Comparison of ENCODE assay signal across 30 cellular contexts in the genomic region with DNA sequence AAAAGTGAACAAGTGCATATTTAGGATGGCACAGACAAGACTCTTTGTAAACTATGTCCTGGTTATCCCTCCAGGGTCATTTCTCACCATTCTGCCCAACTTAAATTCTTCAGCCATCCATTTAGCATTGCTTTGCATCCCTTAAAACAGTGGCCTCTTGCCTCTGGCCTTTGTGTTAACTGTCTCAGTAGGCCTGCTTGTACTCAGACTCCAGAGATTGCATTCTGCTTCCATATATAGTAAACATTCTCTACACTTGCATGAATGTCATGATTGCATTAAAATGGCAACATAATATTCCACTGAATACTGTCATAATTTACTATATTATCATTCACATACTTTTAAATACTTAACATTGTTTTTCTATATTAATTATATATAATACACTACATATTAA.
"Had no signal": no experiment of that assay in that cellular context is flagged by ENCODE, and none has a peak within 500 bp of the region (broad histone marks: within the 10 kb centered on the region; RNA-seq: fewer than 3 reads in every experiment).

No MANE protein-coding gene starts in this region.

- H3K4me1 ChIP-seq: colonic mucosa had no signal

- H3K4me3 ChIP-seq: adrenal gland, body of pancreas, colonic mucosa, esophagus squamous epithelium had no signal

- H3K9me3 ChIP-seq: adrenal gland, body of pancreas, colonic mucosa, esophagus squamous epithelium had no signal

- H3K27me3 ChIP-seq: adrenal gland, body of pancreas, colonic mucosa, esophagus squamous epithelium had no signal

- ATAC-seq: activated CD4-positive, CD25-positive, alpha-beta regulatory T cell treated with anti-CD3 and anti-CD28 coated beads, Interleukin-2, amount 50 U/mL, for 24 hours; activated CD8-positive, alpha-beta T cell treated with anti-CD3 and anti-CD28 coated beads for 36 hours; activated naive CD8-positive, alpha-beta T cell treated with anti-CD3 and anti-CD28 coated beads, Interleukin-2, amount 50 U/mL, for 24 hours; activated T-cell treated with anti-CD3 and anti-CD28 coated beads, Interleukin-2, amount 50 U/mL, for 4 hours; activated T-helper 17 cell treated with anti-CD3 and anti-CD28 coated beads, Interleukin-2, amount 50 U/mL, for 72 hours; body of pancreas; T-helper 17 cell had no signal

- DNase-seq: activated B cell treated with CpG ODN at 0.5 μM for 24 hours; activated CD4-positive, alpha-beta T cell treated with anti-CD3 and anti-CD28 coated beads for 48 hours; activated CD4-positive, alpha-beta T cell treated with anti-CD3 and anti-CD28 coated beads, Interleukin-2, amount 50 U/mL, for 1 hour; activated CD4-positive, alpha-beta T cell treated with anti-CD3 and anti-CD28 coated beads, Interleukin-2, amount 50 U/mL, for 48 hours; activated CD8-positive, alpha-beta memory T cell treated with anti-CD3 and anti-CD28 coated beads for 24 hours; activated CD8-positive, alpha-beta T cell treated with anti-CD3 and anti-CD28 coated beads for 36 hours; activated effector memory CD4-positive, alpha-beta T cell treated with Interleukin-2 at 50 U/mL for 16 hours; activated gamma-delta T cell treated with Interleukin-2 at 50 U/mL for 16 hours; activated naive CD4-positive, alpha-beta T cell treated with Interleukin-2 at 50 U/mL for 16 hours; activated naive CD8-positive, alpha-beta T cell treated with anti-CD3 and anti-CD28 coated beads for 36 hours; activated naive CD8-positive, alpha-beta T cell treated with anti-CD3 and anti-CD28 coated beads, Interleukin-2, amount 50 U/mL, for 24 hours; activated T-cell treated with anti-CD3 and anti-CD28 coated beads, Interleukin-2, amount 50 U/mL, for 4 hours; adrenal gland; amygdala; aorta; body of pancreas; central memory CD4-positive, alpha-beta T cell; cerebellar nuclear complex; colonic mucosa; effector CD8-positive, alpha-beta T cell; esophagus squamous epithelium; head of caudate nucleus; T-helper 1 cell; T-helper 17 cell; T1000; WERI-Rb-1 had no signal

- FAIRE-seq: endothelial cell of umbilical vein had no signal

- H3K36me3 ChIP-seq: adrenal gland, colonic mucosa, esophagus squamous epithelium, WERI-Rb-1 had no signal

- H3K27ac ChIP-seq: adrenal gland, body of pancreas, colonic mucosa, epithelial cell of prostate, esophagus squamous epithelium, WERI-Rb-1 had no signal
